10 cellular contexts compared by ENCODE assay signal in the genomic region with DNA sequence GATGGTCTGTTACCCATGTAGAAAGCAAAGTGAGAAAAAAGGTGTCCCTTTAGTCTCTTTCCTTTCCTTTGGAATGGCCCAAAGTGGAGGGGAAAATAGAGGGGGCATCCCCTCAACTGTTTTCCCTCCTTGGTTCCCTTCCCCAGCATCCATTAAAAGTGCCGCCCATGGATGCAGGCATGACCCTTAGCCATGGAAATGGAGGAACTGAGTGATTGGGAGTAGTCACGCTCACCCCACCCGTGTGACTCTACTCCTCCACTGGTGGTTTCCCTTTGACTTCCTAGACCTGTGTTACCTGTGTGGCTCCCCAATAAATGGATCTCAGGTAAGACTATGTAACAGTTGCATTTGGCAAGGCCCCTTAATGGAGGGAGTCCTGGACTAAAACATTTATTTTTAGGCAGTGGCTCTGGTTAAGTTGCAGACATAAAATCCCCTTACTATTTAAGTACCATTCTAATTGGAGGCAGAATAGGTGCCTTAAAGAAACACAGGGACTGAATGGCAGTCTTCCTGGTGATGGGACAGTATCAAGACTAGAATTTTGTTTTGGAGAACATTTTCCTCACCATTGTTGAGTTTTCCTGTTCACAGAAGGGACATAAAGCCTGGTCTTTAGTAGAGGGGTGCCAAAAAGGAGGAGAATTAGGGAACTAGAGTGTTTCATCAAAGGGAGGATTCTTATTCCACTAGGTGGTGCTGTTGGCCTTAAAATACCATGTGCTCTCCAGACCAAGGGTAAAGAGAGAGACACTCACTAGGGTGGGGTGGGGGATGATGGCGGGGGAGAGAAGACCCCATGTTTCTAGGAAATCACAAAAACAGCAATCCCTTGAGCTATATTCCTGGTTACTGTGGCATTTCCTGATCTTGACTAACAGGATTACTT. TPM values are rescaled to one million over a fixed set of nuclear protein-coding genes. Genes with fewer than 3 reads are reported as not detected.
DNase-seq lines count a peak whose midpoint lies in the region; ATAC-seq and TF ChIP-seq lines count a peak whose summit lies in the region.
"Had no signal": no experiment of that assay in that cellular context is flagged by ENCODE, and none has a peak within 500 bp of the region (broad histone marks: within the 10 kb centered on the region; RNA-seq: fewer than 3 reads in every experiment).

No MANE protein-coding gene starts in this region.

- ATAC-seq in HG03439 (IDR thresholded peaks at IDR 0.05; ENCODE audit: unreplicated experiment) (no peak), heart left ventricle (no peak)
- ATAC-seq: T-helper 17 cell had no signal

- POLR2A ChIA-PET in OCI-LY7 (lab: Charles Lee) = no interaction called here

- DNase-seq in AG10803 (ENCODE audit: low read depth) (peak; percentile 19), GM20000 (ENCODE audit: low spot score) (no peak), OCI-LY7 (ENCODE audit: low spot score) (peak; percentile 50), fibroblast of peridontal ligament (ENCODE audit: extremely low read depth) (peak; percentile 37), hepatic stellate cell (ENCODE audit: low spot score) (no peak), heart left ventricle (no peak), NCI-H1930 (lab: John Stamatoyannopoulos, UW) (no peak)
- DNase-seq: caudate nucleus, T-helper 17 cell had no signal

- no peaks in the 10 kb centered on the region for H3K79me2 ChIP-seq in OCI-LY7 (ENCODE audit: insufficient read depth, low read depth, low read length)

- H3K9me3 ChIP-seq in OCI-LY7 (ENCODE audit: low read length) = no peaks in the 10 kb centered on the region
- H3K9me3 ChIP-seq in heart left ventricle = peaks cover 5 to 92% (median 49%) of the 10 kb centered on the region in 12 donors

- H3K27me3 ChIP-seq in heart left ventricle = no peaks in the 10 kb centered on the region

- H4K20me1 ChIP-seq in OCI-LY7 (ENCODE audit: insufficient read depth, low read length) = no peaks in the 10 kb centered on the region

- intact Hi-C loops in OCI-LY7 (cut with micrococcal nuclease; ENCODE audit: unreplicated experiment) (loop anchor here (1.0 to 10.0 kb wide), 3 partner anchors 122 to 1187 kb away; no protein-coding TSS in a partner anchor), heart left ventricle (cut with DNase I) (no loop called here)

- TF ChIP-seq CTCF in AG10803 (conservative IDR thresholded peaks at IDR 0.05; ENCODE audit: low read length) (peak; percentile 40), GM20000 (IDR thresholded peaks at IDR 0.05; ENCODE audit: extremely low read depth, missing control alignments) (peak; percentile 22), OCI-LY7 (conservative IDR thresholded peaks at IDR 0.05; ENCODE audit: low read length) (peak; percentile 75), heart left ventricle (IDR thresholded peaks at IDR 0.05) (no peak)

- H3K27ac ChIP-seq in OCI-LY7 (ENCODE audit: low read depth, low read length, poor library complexity, severe bottlenecking) (no peak overlapping the region), heart left ventricle (no peak overlapping the region)

- H3K36me3 ChIP-seq in OCI-LY7 (ENCODE audit: insufficient read depth, low read length) (no peaks in the 10 kb centered on the region), heart left ventricle (no peaks in the 10 kb centered on the region)

- no peak overlapping the region for H3K4me2 ChIP-seq in OCI-LY7 (ENCODE audit: low read length)

- no peak overlapping the region for H2AFZ ChIP-seq in OCI-LY7 (ENCODE audit: low read length)

- H3K4me3 ChIP-seq in AG10803 (ENCODE audit: low read length) (no peak overlapping the region), OCI-LY7 (ENCODE audit: low read depth, low read length, poor library complexity, severe bottlenecking) (no peak overlapping the region), heart left ventricle (no peak overlapping the region)

- no peak for TF ChIP-seq POLR2A in heart left ventricle (IDR thresholded peaks at IDR 0.05)

- 74 to 83% (median 78%) methylated on average over 4 of the region's 4 CpGs for WGBS in heart left ventricle, 4 donors

- no TSS peak for BruUV-seq in OCI-LY7 (replicated peaks; lab: Mats Ljungman, UMichigan)

- CTCF ChIA-PET in OCI-LY7 (lab: Charles Lee; ENCODE audit: unreplicated experiment) = no interaction called here

- H3K9me2 ChIP-seq in OCI-LY7 (ENCODE audit: insufficient read depth, low read length) = no peaks in the 10 kb centered on the region

- H3K4me1 ChIP-seq in OCI-LY7 (ENCODE audit: insufficient read depth, low read length, poor library complexity, severe bottlenecking) = no peaks in the 10 kb centered on the region
- no peaks in the 10 kb centered on the region for H3K4me1 ChIP-seq in heart left ventricle

RNA-seq across cellular contexts. Expression of a gene that starts 25.7 kb away (rescaled TPM):
- total RNA-seq in OCI-LY7 (2014; rRNA removed; shearing (Covaris generic)) = not detected in 2 replicates
- total RNA-seq in OCI-LY7 (2022) (not detected in 2 replicates), heart left ventricle (1 to 10 TPM in 8 of 9 donors, under 1 TPM in 1; 0.88 to 4.7 (median 3.0) TPM)
- under 1 TPM; 0.36 to 0.69 TPM for polyA plus RNA-seq in heart left ventricle
- total RNA-seq: T-helper 17 cell had no signal

Comparison
In these comparisons a context has a peak if more than half of its experiments do, and no peak if none do; other contexts are left out.
1. DNase-seq: peak in AG10803 (single experiment), OCI-LY7 (single experiment) and fibroblast of peridontal ligament (single experiment); none in GM20000 (single experiment), hepatic stellate cell (single experiment), heart left ventricle (0 of 5) and NCI-H1930 (0 of 2).
2. CTCF ChIP-seq: peak in AG10803 (single experiment), GM20000 (single experiment) and OCI-LY7 (single experiment); none in heart left ventricle (0 of 12).